Comparison of ENCODE assay signal across 7 cellular contexts in the genomic region with DNA sequence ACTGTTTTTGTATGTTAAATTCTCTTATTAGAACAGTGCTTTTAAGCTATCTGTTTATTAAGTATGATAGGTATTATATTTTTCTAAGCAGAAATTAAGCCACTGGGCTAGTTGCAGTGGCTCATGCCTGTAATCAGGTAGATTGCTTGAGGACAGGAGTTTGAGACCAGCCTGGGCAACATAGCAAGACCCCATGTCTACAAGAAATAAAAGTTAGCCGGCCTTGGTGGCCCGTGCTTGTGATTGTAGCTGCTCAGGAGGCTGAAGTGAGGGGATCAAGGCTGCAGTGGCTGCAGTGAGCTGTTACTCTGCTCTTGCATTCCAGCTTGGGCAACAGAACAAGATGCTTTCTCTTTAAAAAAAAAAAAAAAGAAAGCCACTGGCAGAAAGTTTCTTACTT. TPM values are rescaled to one million over a fixed set of nuclear protein-coding genes. Genes with fewer than 3 reads are reported as not detected.
"Had no signal": no experiment of that assay in that cellular context is flagged by ENCODE, and none has a peak within 500 bp of the region (broad histone marks: within the 10 kb centered on the region; RNA-seq: fewer than 3 reads in every experiment).

No MANE protein-coding gene starts in this region.

- H3K9ac ChIP-seq: KMS-11 had no signal

- H3K27ac ChIP-seq: HL-60, KMS-11 had no signal

- H3K27ac Mint-ChIP-seq: IgD-negative memory B cell had no signal

- H3K4me2 ChIP-seq: KMS-11 had no signal

- H3K27me3 Mint-ChIP-seq: IgD-negative memory B cell had no signal

- DNase-seq: IMR-90, KBM-7, KG1 had no signal

- H3K4me1 Mint-ChIP-seq: IgD-negative memory B cell had no signal

- H3K9me3 Mint-ChIP-seq: IgD-negative memory B cell had no signal

- FAIRE-seq: HTR-8/SVneo had no signal

- H3K4me3 Mint-ChIP-seq: IgD-negative memory B cell had no signal

RNA-seq across cellular contexts. Expression of a gene that starts 45.0 kb away (rescaled TPM):
- polyA plus RNA-seq: IgD-negative memory B cell had no signal
